ENCODE assay signal across 24 cellular contexts in the genomic region with DNA sequence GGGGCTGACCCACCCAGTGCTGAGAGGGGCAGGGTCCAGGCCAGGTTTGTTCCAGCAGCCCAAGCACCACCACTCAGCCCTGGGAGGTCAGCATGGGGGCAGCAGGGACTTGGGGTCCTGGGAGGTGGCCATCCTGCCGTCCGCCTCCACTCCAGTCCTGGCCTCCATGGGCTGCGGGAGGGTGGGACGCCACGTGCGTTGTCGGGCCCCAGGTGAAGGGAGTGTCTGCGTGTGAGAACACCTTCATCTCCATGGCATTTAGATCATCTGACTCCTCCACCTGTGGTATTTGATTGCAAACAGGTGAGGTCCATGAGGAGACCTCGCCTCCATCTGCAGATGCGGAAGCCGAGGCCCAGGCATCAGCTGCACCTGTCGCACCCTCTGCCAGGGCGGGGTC. TPM values are rescaled to one million over a fixed set of nuclear protein-coding genes. Genes with fewer than 3 reads are reported as not detected.
DNase-seq lines count a peak whose midpoint lies in the region; ATAC-seq and TF ChIP-seq lines count a peak whose summit lies in the region.
"Had no signal": no experiment of that assay in that cellular context is flagged by ENCODE, and none has a peak within 500 bp of the region (broad histone marks: within the 10 kb centered on the region; RNA-seq: fewer than 3 reads in every experiment).

No MANE protein-coding gene starts in this region.

- H3K27me3 Mint-ChIP-seq in HFFc6 (ENCODE audit: insufficient read depth) = peaks cover 2% of the 10 kb centered on the region; the same call in 1 of the 2 replicates
- H3K27me3 Mint-ChIP-seq: CD4-positive, alpha-beta memory T cell; CD4-positive, CD25-positive, alpha-beta regulatory T cell had no signal

- H4K20me1 ChIP-seq in BLaER1 = peaks cover 24% of the 10 kb centered on the region; the same call in 1 of the 2 replicates
- H4K20me1 ChIP-seq in BLaER1 treated with 17β-estradiol and CSF1 and Interleukin-3, amounts not matched to agents 10 nM and 100 nM = peaks cover 11 to 97% (median 66%) of the 10 kb centered on the region in 11 experiments; a peak in 20 of 22 replicates

- no peak overlapping the region for H3K27ac Mint-ChIP-seq in HFFc6

- TF ChIP-seq CTCF in HEK293 (tag by site-specific recombination; IDR thresholded peaks at IDR 0.05) (no peak), HFFc6 (IDR thresholded peaks at IDR 0.05) (no peak)

- H3K4me3 Mint-ChIP-seq in HFFc6 = no peak overlapping the region
- H3K4me3 Mint-ChIP-seq: CD14-positive monocyte; CD4-positive, alpha-beta memory T cell; CD8-positive, alpha-beta memory T cell had no signal

- peaks cover 11% of the 10 kb centered on the region; the same call in 1 of the 2 replicates for H3K36me3 ChIP-seq in BLaER1
- H3K36me3 ChIP-seq in BLaER1 treated with 17β-estradiol and CSF1 and Interleukin-3, amounts not matched to agents 10 nM and 100 nM = peaks cover 0 to 7% (median 0%) of the 10 kb centered on the region in 11 experiments; a peak in 3 of 22 replicates
- peaks cover 0 to 4% of the 10 kb centered on the region in 2 experiments; a peak in 1 of 3 replicates for H3K36me3 ChIP-seq in HEK293 (ENCODE audit: control insufficient read depth in 2 of 2, insufficient read depth in 1 of 2, low read length in 2 of 2)
- H3K36me3 ChIP-seq: BE2C had no signal

- no peak for ATAC-seq in GM18520 (IDR thresholded peaks at IDR 0.05; ENCODE audit: unreplicated experiment)
- ATAC-seq: GM12878 had no signal

- H3K4me1 Mint-ChIP-seq in HFFc6 (ENCODE audit: low read depth) = no peaks in the 10 kb centered on the region

- H3K27me3 ChIP-seq in BLaER1 = no peaks in the 10 kb centered on the region
- H3K27me3 ChIP-seq in BLaER1 treated with 17β-estradiol and CSF1 and Interleukin-3, amounts not matched to agents 10 nM and 100 nM = peaks cover 0 to 7% (median 0%) of the 10 kb centered on the region in 11 experiments; a peak in 3 of 22 replicates
- H3K27me3 ChIP-seq: BE2C had no signal

- no peaks in the 10 kb centered on the region for H3K9me3 ChIP-seq in BLaER1
- H3K9me3 ChIP-seq in BLaER1 treated with 17β-estradiol and CSF1 and Interleukin-3, amounts not matched to agents 10 nM and 100 nM (replicated peaks in 1 of 11) = no peaks in the 10 kb centered on the region; a peak in 1 of 22 replicates
- no peaks in the 10 kb centered on the region; the same call in 1 of the 2 replicates for H3K9me3 ChIP-seq in HEK293 (ENCODE audit: control insufficient read depth, insufficient read depth, low read depth, low read length)
- H3K9me3 ChIP-seq in iPS-18c (ENCODE audit: control insufficient read depth, insufficient read depth, low read length) = peaks cover 46% of the 10 kb centered on the region

- no peak overlapping the region for H3K4me3 ChIP-seq in BLaER1
- H3K4me3 ChIP-seq in BLaER1 treated with 17β-estradiol and CSF1 and Interleukin-3, amounts not matched to agents 10 nM and 100 nM = no peak overlapping the region
- no peak overlapping the region for H3K4me3 ChIP-seq in HEK293 (ENCODE audit: low read depth, low read length)
- H3K4me3 ChIP-seq in iPS-18c (ENCODE audit: insufficient read depth, low read depth, low read length) = peak overlapping the region; percentile 11; the same call in 1 of the 2 replicates
- H3K4me3 ChIP-seq: GM12878 had no signal

- POLR2A ChIA-PET in HEK293 (lab: Yijun Ruan, JAX) = no interaction called here

- CTCF ChIA-PET in HEK293 (lab: Yijun Ruan, JAX) = no interaction called here

- H3K9me3 Mint-ChIP-seq in HFFc6 = peaks cover 17% of the 10 kb centered on the region
- H3K9me3 Mint-ChIP-seq: CD8-positive, alpha-beta memory T cell had no signal

- no peak for DNase-seq in HFFc6
- no peak for DNase-seq in occipital lobe (lab: John Stamatoyannopoulos, UW)
- no peak for DNase-seq in NCI-H146 (lab: John Stamatoyannopoulos, UW)
- DNase-seq: 8988T; ACHN; BE2C; CD4-positive, alpha-beta memory T cell; CD4-positive, CD25-positive, alpha-beta regulatory T cell; CD8-positive, alpha-beta memory T cell; COR-L47; DMS 273 treated with DMSO at 0.1 percent for 48 hours; DMS153; DMS53; DMS79; DND-41; EL; GDM1 had no signal

- peak overlapping the region; percentile 81 for H3K4me2 ChIP-seq in BLaER1
- H3K4me2 ChIP-seq in BLaER1 treated with 17β-estradiol and CSF1 and Interleukin-3, amounts not matched to agents 10 nM and 100 nM = peak overlapping the region in 9 of 11 experiments; percentile 36 to 94 (median 76); a peak in 17 of 22 replicates

- H3K4me1 ChIP-seq in BLaER1 = peaks cover 89% of the 10 kb centered on the region
- H3K4me1 ChIP-seq in BLaER1 treated with 17β-estradiol and CSF1 and Interleukin-3, amounts not matched to agents 10 nM and 100 nM = peaks cover 13 to 91% (median 82%) of the 10 kb centered on the region in 10 experiments
- H3K4me1 ChIP-seq in HEK293 (ENCODE audit: control insufficient read depth, insufficient read depth, low read length) = no peaks in the 10 kb centered on the region
- H3K4me1 ChIP-seq: BE2C had no signal

- H3K27ac ChIP-seq in BLaER1 (peak overlapping the region; percentile 73), HEK293 (ENCODE audit: extremely low read depth, low read depth, low read length) (no peak overlapping the region)
- H3K27ac ChIP-seq in BLaER1 treated with 17β-estradiol and CSF1 and Interleukin-3, amounts not matched to agents 10 nM and 100 nM = peak overlapping the region in 2 of 11 experiments; percentile 38 to 54; a peak in 3 of 22 replicates

- H3K36me3 Mint-ChIP-seq in HFFc6 (ENCODE audit: low read depth) = peaks cover 19% of the 10 kb centered on the region

- peak overlapping the region; percentile 39; the same call in 1 of the 2 replicates for H3K9ac ChIP-seq in BLaER1
- peak overlapping the region in 4 of 11 experiments; percentile 18 to 60 (median 36); a peak in 2 of 22 replicates for H3K9ac ChIP-seq in BLaER1 treated with 17β-estradiol and CSF1 and Interleukin-3, amounts not matched to agents 10 nM and 100 nM

TF ChIP-seq in HEK293, 187 proteins besides CTCF, POLR2A, EP300 and RAD21:
- TF ChIP-seq SCRT2 (tag by site-specific recombination; IDR thresholded peaks at IDR 0.05) (peak; percentile 62), ZNF302 (tag by site-specific recombination; IDR thresholded peaks at IDR 0.05; ENCODE audit: low read depth) (no peak), SCRT1 (tag by site-specific recombination; IDR thresholded peaks at IDR 0.05; ENCODE audit: borderline replicate concordance) (0 out of 2 replicates have a peak, but pooled peaks have one; percentile 17)

RNA-seq across cellular contexts. Expression of a gene that starts 44.1 kb away (rescaled TPM):
- 10 to 100 TPM; 25.1 to 34.0 (median 30.1) TPM for total RNA-seq in HFFc6 (2021; fragmentation: NEBNext Ultra II Directional; extraction: Animal tissue kit (Norgen Biotek cat#: 25700))
- 5.3 TPM for total RNA-seq in occipital lobe
